Comparison of ENCODE assay signal across 8 cellular contexts in genomic region chr6:12119085-12119588, GRCh38.
A peak's percentile ranks its signal among the peaks of the same experiment; 100 is the strongest.
DNase-seq lines count a peak whose midpoint lies in the region; ATAC-seq and TF ChIP-seq lines count a peak whose summit lies in the region.

No MANE protein-coding gene starts in this region.

- H3K4me1 Mint-ChIP-seq in natural killer cell (peaks cover 36 to 48% of the 10 kb centered on the region in 2 donors), HFFc6 (ENCODE audit: low read depth) (peaks cover 13% of the 10 kb centered on the region)

- peak; percentile 60 for TF ChIP-seq POLR2A in GM18951 (IDR thresholded peaks at IDR 0.05; ENCODE audit: extremely low read depth, insufficient read depth, insufficient read length)

- H3K27ac Mint-ChIP-seq in natural killer cell (peak overlapping the region; percentile 41 to 72), HFFc6 (no peak overlapping the region)

- no peaks in the 10 kb centered on the region for H3K27me3 Mint-ChIP-seq in natural killer cell (ENCODE audit: low read depth in 2 of 2)
- no peaks in the 10 kb centered on the region for H3K27me3 Mint-ChIP-seq in HFFc6 (ENCODE audit: insufficient read depth)

- ATAC-seq in HG02852 (IDR thresholded peaks at IDR 0.05; ENCODE audit: unreplicated experiment) (peak; percentile 71), natural killer cell (peak; percentile 87 to 95 (median 89))

- H3K36me3 Mint-ChIP-seq in natural killer cell (peaks cover 25% of the 10 kb centered on the region), HFFc6 (ENCODE audit: low read depth) (peaks cover 47% of the 10 kb centered on the region)

- DNase-seq in activated CD4-positive, alpha-beta T cell treated with anti-CD3 and anti-CD28 coated beads, Interleukin-2, amount 50 U/mL, for 48 hours = peak; percentile 26 to 40
- DNase-seq in natural killer cell (peak; percentile 28), coronary artery (ENCODE audit: low spot score) (no peak), pons (ENCODE audit: low spot score) (no peak), HFFc6 (no peak), SKM-1 treated with dmso at 0.1 percent for 144 hours (lab: John Stamatoyannopoulos, UW; ENCODE audit: unreplicated experiment) (no peak)

- H3K9me3 Mint-ChIP-seq in natural killer cell (peaks cover 0 to 3% of the 10 kb centered on the region in 2 donors), HFFc6 (peaks cover 11% of the 10 kb centered on the region)

- no peak overlapping the region for H3K4me3 Mint-ChIP-seq in natural killer cell
- no peak overlapping the region for H3K4me3 Mint-ChIP-seq in HFFc6

- in situ Hi-C loops in GM18951 (cut with MboI; ENCODE audit: low sequenced_read_pairs, unreplicated experiment) = no loop called here

- no peak overlapping the region for H3K4me3 ChIP-seq in coronary artery

- H3K27ac ChIP-seq in coronary artery = no peak overlapping the region

- intact Hi-C loops in natural killer cell (cut with micrococcal nuclease) = no loop called here

- TF ChIP-seq CTCF in natural killer cell (IDR thresholded peaks at IDR 0.05) (no peak), coronary artery (IDR thresholded peaks at IDR 0.05) (no peak), HFFc6 (IDR thresholded peaks at IDR 0.05) (no peak)

Comparison
In these comparisons a context has a peak if more than half of its experiments do, and no peak if none do; other contexts are left out.
1. DNase-seq: peak in activated CD4-positive, alpha-beta T cell treated with anti-CD3 and anti-CD28 coated beads, Interleukin-2, amount 50 U/mL, for 48 hours (2 of 2) and natural killer cell (single experiment); none in coronary artery (single experiment), pons (single experiment), HFFc6 (single experiment) and SKM-1 treated with dmso at 0.1 percent for 144 hours (single experiment).